In genomic region chr1:18147672-18148071, GRCh38 we compare ENCODE assay signal across 4 cellular contexts.
"Had no signal": no experiment of that assay in that cellular context is flagged by ENCODE, and none has a peak within 500 bp of the region (broad histone marks: within the 10 kb centered on the region; RNA-seq: fewer than 3 reads in every experiment).

No MANE protein-coding gene starts in this region.

- H3K4me3 ChIP-seq: K562 had no signal

- DNase-seq: IMR-90, KBM-7 had no signal

- H3K27ac ChIP-seq: HL-60 had no signal
